In the genomic region with DNA sequence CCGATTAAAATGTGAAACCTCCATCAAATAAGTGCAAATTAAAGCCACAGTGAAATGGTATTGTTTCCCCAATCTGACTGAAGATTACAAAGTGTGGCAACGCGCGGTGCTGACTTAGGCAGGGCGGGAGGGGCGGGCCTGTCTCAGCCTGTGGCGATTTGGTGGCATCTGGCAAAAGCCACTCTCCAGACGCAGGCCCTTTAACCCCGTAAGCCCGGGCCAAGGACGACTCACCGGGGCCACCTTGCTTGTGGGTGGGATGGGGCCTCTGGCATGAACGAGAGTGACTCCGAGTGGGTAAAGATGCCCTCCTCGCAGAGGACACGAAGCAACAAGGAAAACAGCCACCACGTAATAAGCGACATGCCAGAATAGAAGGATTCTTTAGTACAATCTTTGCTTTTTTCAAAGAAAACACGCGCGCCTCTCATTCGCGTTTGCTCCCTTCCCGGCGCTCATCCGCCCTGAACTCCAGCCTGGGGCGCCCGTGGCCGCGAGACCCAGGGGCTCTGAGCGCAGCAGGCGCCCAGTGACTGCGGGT, we compare ENCODE assay signal across 8 cellular contexts. TPM values are rescaled to one million over a fixed set of nuclear protein-coding genes. Genes with fewer than 3 reads are reported as not detected.
DNase-seq lines count a peak whose midpoint lies in the region; ATAC-seq and TF ChIP-seq lines count a peak whose summit lies in the region.

No MANE protein-coding gene starts in this region.

- peaks cover 5% of the 10 kb centered on the region for H3K27me3 Mint-ChIP-seq in activated naive CD4-positive, alpha-beta T cell treated with anti-CD3 and anti-CD28 coated beads, Interleukin-2, amount 50 U/mL, for 24 hours
- peaks cover 31% of the 10 kb centered on the region for H3K27me3 Mint-ChIP-seq in activated CD4-positive, alpha-beta memory T cell treated with anti-CD3 and anti-CD28 coated beads, Interleukin-2, amount 10 ng/mL, durations not matched to agents 7 days and 5 days

- peaks cover 26 to 47% of the 10 kb centered on the region in 2 donors for H3K27me3 ChIP-seq in left lung
- no peaks in the 10 kb centered on the region for H3K27me3 ChIP-seq in thoracic aorta (replicated peaks; ENCODE audit: insufficient read depth)
- no peaks in the 10 kb centered on the region for H3K27me3 ChIP-seq in aorta (ENCODE audit: control insufficient read depth in 1 of 2, insufficient read depth in 2 of 2, low read length in 1 of 2)

- ATAC-seq in activated naive CD4-positive, alpha-beta T cell treated with anti-CD3 and anti-CD28 coated beads, Interleukin-2, amount 50 U/mL, for 72 hours: no peak
- ATAC-seq in left lung (no peak), thoracic aorta (ENCODE audit: insufficient number of reproducible peaks, low FRiP score, low read depth) (no peak), aorta (ENCODE audit: low FRiP score) (no peak), HG03520 (IDR thresholded peaks at IDR 0.05; ENCODE audit: unreplicated experiment) (no peak)

- no peak for TF ChIP-seq CTCF in left lung (IDR thresholded peaks at IDR 0.05)
- TF ChIP-seq CTCF in thoracic aorta (IDR thresholded peaks at IDR 0.05): no peak

- intact Hi-C loops in left lung (cut with DNase I): no loop called here
- intact Hi-C loops in aorta (cut with DNase I): no loop called here

- POLR2A ChIA-PET in activated CD4-positive, alpha-beta memory T cell treated with anti-CD3 and anti-CD28 coated beads, Interleukin-2, amount 10 ng/mL, durations not matched to agents 7 days and 5 days (lab: Charles Lee): no interaction called here

- peaks cover 8 to 15% of the 10 kb centered on the region in 2 donors for H3K4me1 ChIP-seq in left lung
- peaks cover 0 to 15% of the 10 kb centered on the region in 2 donors for H3K4me1 ChIP-seq in thoracic aorta (ENCODE audit: control insufficient read depth in 1 of 2, low read depth in 2 of 2)
- H3K4me1 ChIP-seq in aorta (ENCODE audit: control insufficient read depth in 1 of 2, insufficient read depth in 2 of 2, low read length in 2 of 2): no peaks in the 10 kb centered on the region

- H3K36me3 ChIP-seq in left lung: no peaks in the 10 kb centered on the region
- H3K36me3 ChIP-seq in thoracic aorta: no peaks in the 10 kb centered on the region
- H3K36me3 ChIP-seq in aorta (ENCODE audit: control insufficient read depth in 1 of 2, insufficient read depth in 2 of 2, low read length in 1 of 2): no peaks in the 10 kb centered on the region

- H3K9me3 ChIP-seq in left lung (peaks cover 0 to 9% of the 10 kb centered on the region in 2 donors), thoracic aorta (peaks cover 7% of the 10 kb centered on the region), aorta (ENCODE audit: control insufficient read depth, low read length) (peaks cover 6% of the 10 kb centered on the region)

- 11 to 14% methylated on average over 27 to 33 of the region's 33 CpGs for WGBS in aorta, 2 donors

- H3K27ac ChIP-seq in left lung (no peak overlapping the region), thoracic aorta (no peak overlapping the region), aorta (ENCODE audit: low read depth in 1 of 2, low read length in 2 of 2) (no peak overlapping the region)

- H3K4me3 ChIP-seq in left lung (peak overlapping the region; percentile 37 to 45), thoracic aorta (peak overlapping the region; percentile 52), aorta (ENCODE audit: low read length in 2 of 2) (no peak overlapping the region)

- H3K9me3 Mint-ChIP-seq in activated naive CD4-positive, alpha-beta T cell treated with anti-CD3 and anti-CD28 coated beads, Interleukin-2, amount 50 U/mL, for 24 hours: no peaks in the 10 kb centered on the region
- peaks cover 6 to 7% of the 10 kb centered on the region in 2 donors for H3K9me3 Mint-ChIP-seq in activated naive CD4-positive, alpha-beta T cell treated with anti-CD3 and anti-CD28 coated beads, Interleukin-2, amount 50 U/mL, for 72 hours
- peaks cover 8% of the 10 kb centered on the region for H3K9me3 Mint-ChIP-seq in activated CD4-positive, alpha-beta memory T cell treated with anti-CD3 and anti-CD28 coated beads, Interleukin-2, amount 10 ng/mL, durations not matched to agents 7 days and 5 days

- no peak for DNase-seq in activated naive CD4-positive, alpha-beta T cell treated with anti-CD3 and anti-CD28 coated beads, Interleukin-2, amount 50 U/mL, for 72 hours (ENCODE audit: low spot score in 2 of 2)
- DNase-seq in activated CD4-positive, alpha-beta memory T cell treated with anti-CD3 and anti-CD28 coated beads, Interleukin-2, amount 10 ng/mL, durations not matched to agents 7 days and 5 days: no peak
- DNase-seq in left lung: peak in 1 of 2 donors; percentile 55
- DNase-seq in thoracic aorta (ENCODE audit: low spot score): no peak
- no peak for DNase-seq in aorta
- DNase-seq in DMS153 (lab: John Stamatoyannopoulos, UW): no peak

- no peaks in the 10 kb centered on the region for H3K4me1 Mint-ChIP-seq in activated naive CD4-positive, alpha-beta T cell treated with anti-CD3 and anti-CD28 coated beads, Interleukin-2, amount 50 U/mL, for 24 hours
- H3K4me1 Mint-ChIP-seq in activated CD4-positive, alpha-beta memory T cell treated with anti-CD3 and anti-CD28 coated beads, Interleukin-2, amount 10 ng/mL, durations not matched to agents 7 days and 5 days: peaks cover 3% of the 10 kb centered on the region

- no peak overlapping the region for H3K27ac Mint-ChIP-seq in activated naive CD4-positive, alpha-beta T cell treated with anti-CD3 and anti-CD28 coated beads, Interleukin-2, amount 50 U/mL, for 24 hours
- no peak overlapping the region for H3K27ac Mint-ChIP-seq in activated naive CD4-positive, alpha-beta T cell treated with anti-CD3 and anti-CD28 coated beads, Interleukin-2, amount 50 U/mL, for 72 hours
- no peak overlapping the region for H3K27ac Mint-ChIP-seq in activated CD4-positive, alpha-beta memory T cell treated with anti-CD3 and anti-CD28 coated beads, Interleukin-2, amount 10 ng/mL, durations not matched to agents 7 days and 5 days

- peak overlapping the region; percentile 55 for H3K4me3 Mint-ChIP-seq in activated naive CD4-positive, alpha-beta T cell treated with anti-CD3 and anti-CD28 coated beads, Interleukin-2, amount 50 U/mL, for 24 hours
- peak overlapping the region; percentile 32 for H3K4me3 Mint-ChIP-seq in activated CD4-positive, alpha-beta memory T cell treated with anti-CD3 and anti-CD28 coated beads, Interleukin-2, amount 10 ng/mL, durations not matched to agents 7 days and 5 days

- CTCF ChIA-PET in activated CD4-positive, alpha-beta memory T cell treated with anti-CD3 and anti-CD28 coated beads, Interleukin-2, amount 10 ng/mL, durations not matched to agents 7 days and 5 days (lab: Charles Lee): no interaction called here

- peaks cover 3% of the 10 kb centered on the region for H3K36me3 Mint-ChIP-seq in activated naive CD4-positive, alpha-beta T cell treated with anti-CD3 and anti-CD28 coated beads, Interleukin-2, amount 50 U/mL, for 24 hours
- peaks cover 8 to 13% of the 10 kb centered on the region in 2 donors for H3K36me3 Mint-ChIP-seq in activated naive CD4-positive, alpha-beta T cell treated with anti-CD3 and anti-CD28 coated beads, Interleukin-2, amount 50 U/mL, for 72 hours
- H3K36me3 Mint-ChIP-seq in activated CD4-positive, alpha-beta memory T cell treated with anti-CD3 and anti-CD28 coated beads, Interleukin-2, amount 10 ng/mL, durations not matched to agents 7 days and 5 days (ENCODE audit: low read depth): peaks cover 5% of the 10 kb centered on the region

RNA-seq across cellular contexts. Expression of gene DEGS2, which starts 0.8 kb away (rescaled TPM):
- 1 to 10 TPM; 1.4 to 3.2 TPM for total RNA-seq in activated naive CD4-positive, alpha-beta T cell treated with anti-CD3 and anti-CD28 coated beads, Interleukin-2, amount 50 U/mL, for 72 hours
- total RNA-seq in activated CD4-positive, alpha-beta memory T cell treated with anti-CD3 and anti-CD28 coated beads, Interleukin-2, amount 10 ng/mL, durations not matched to agents 7 days and 5 days: under 1 TPM; 0.20 to 0.25 TPM
- total RNA-seq in left lung (1 to 10 TPM; 2.0 to 7.6 TPM), thoracic aorta (under 1 TPM in 1 of 2 donors, not detected in 1; 0.28 TPM), aorta (under 1 TPM; 0.81 to 0.99 TPM)
- 1 to 10 TPM in 1 of 2 donors, under 1 TPM in 1; 0.10 to 3.0 TPM for polyA plus RNA-seq in aorta

Comparison
In these comparisons a context has a peak if more than half of its experiments do, and no peak if none do; other contexts are left out.
1. H3K4me3 ChIP-seq: peak in left lung (2 of 2) and thoracic aorta (single experiment); none in aorta (0 of 2).